Comparison of ENCODE assay signal across 16 cellular contexts in genomic region chr14:91047174-91047753, GRCh38. TPM values are rescaled to one million over a fixed set of nuclear protein-coding genes. Genes with fewer than 3 reads are reported as not detected.
DNase-seq lines count a peak whose midpoint lies in the region; ATAC-seq and TF ChIP-seq lines count a peak whose summit lies in the region.
"Had no signal": no experiment of that assay in that cellular context is flagged by ENCODE, and none has a peak within 500 bp of the region (broad histone marks: within the 10 kb centered on the region; RNA-seq: fewer than 3 reads in every experiment).

No MANE protein-coding gene starts in this region.

- no peak overlapping the region for H3K4me3 ChIP-seq in transverse colon
- H3K4me3 ChIP-seq: A549, MG63, tibial nerve had no signal

- ATAC-seq in activated CD4-positive, alpha-beta T cell treated with anti-CD3 and anti-CD28 coated beads for 36 hours: peak; percentile 80
- peak; percentile 95 for ATAC-seq in stimulated activated effector memory CD8-positive, alpha-beta T cell treated with anti-CD3 and anti-CD28 coated beads, Interleukin-12 subunit alpha, Interleukin-12 subunit beta, amount 100 ng/mL, for 72 hours
- ATAC-seq: A549 had no signal

- POLR2A ChIA-PET in activated CD4-positive, alpha-beta T cell treated with anti-CD3 and anti-CD28 coated beads for 36 hours (lab: Charles Lee): no interaction called here
- POLR2A ChIA-PET in activated CD4-positive, alpha-beta T cell treated with anti-CD3 and anti-CD28 coated beads, Interleukin-2, amount 10 ng/mL, durations not matched to agents 7 days and 5 days (lab: Charles Lee): no interaction called here

- H3K27ac Mint-ChIP-seq in activated CD4-positive, alpha-beta T cell treated with anti-CD3 and anti-CD28 coated beads for 36 hours: peak overlapping the region; percentile 14
- no peak overlapping the region for H3K27ac Mint-ChIP-seq in activated CD4-positive, alpha-beta T cell treated with anti-CD3 and anti-CD28 coated beads, Interleukin-2, amount 10 ng/mL, durations not matched to agents 7 days and 5 days
- no peak overlapping the region for H3K27ac Mint-ChIP-seq in stimulated activated effector memory CD8-positive, alpha-beta T cell treated with anti-CD3 and anti-CD28 coated beads, Interleukin-12 subunit alpha, Interleukin-12 subunit beta, amount 100 ng/mL, for 72 hours

- WGBS in transverse colon (ENCODE audit: low coverage in 1 of 2), 2 donors: 94% methylated on average over 4 of the region's 4 CpGs

- no peak for TF ChIP-seq CTCF in transverse colon (IDR thresholded peaks at IDR 0.05)

- H3K9me3 Mint-ChIP-seq in activated CD4-positive, alpha-beta T cell treated with anti-CD3 and anti-CD28 coated beads for 36 hours (ENCODE audit: low read depth): no peaks in the 10 kb centered on the region
- H3K9me3 Mint-ChIP-seq in activated CD4-positive, alpha-beta T cell treated with anti-CD3 and anti-CD28 coated beads, Interleukin-2, amount 10 ng/mL, durations not matched to agents 7 days and 5 days: no peaks in the 10 kb centered on the region
- H3K9me3 Mint-ChIP-seq in stimulated activated effector memory CD8-positive, alpha-beta T cell treated with anti-CD3 and anti-CD28 coated beads, Interleukin-12 subunit alpha, Interleukin-12 subunit beta, amount 100 ng/mL, for 72 hours: no peaks in the 10 kb centered on the region

- H3K4me1 ChIP-seq in transverse colon: peaks cover 3 to 24% (median 4%) of the 10 kb centered on the region in 4 donors
- H3K4me1 ChIP-seq: A549 had no signal

- H3K9me3 ChIP-seq in transverse colon: no peaks in the 10 kb centered on the region
- H3K9me3 ChIP-seq: A549, MG63, tibial nerve had no signal

- H3K27ac ChIP-seq in transverse colon: no peak overlapping the region
- H3K27ac ChIP-seq: A549, tibial nerve had no signal

- H3K4me3 Mint-ChIP-seq in activated CD4-positive, alpha-beta T cell treated with anti-CD3 and anti-CD28 coated beads for 36 hours: no peak overlapping the region
- no peak overlapping the region for H3K4me3 Mint-ChIP-seq in activated CD4-positive, alpha-beta T cell treated with anti-CD3 and anti-CD28 coated beads, Interleukin-2, amount 10 ng/mL, durations not matched to agents 7 days and 5 days
- H3K4me3 Mint-ChIP-seq in stimulated activated effector memory CD8-positive, alpha-beta T cell treated with anti-CD3 and anti-CD28 coated beads, Interleukin-12 subunit alpha, Interleukin-12 subunit beta, amount 100 ng/mL, for 72 hours: peak overlapping the region; percentile 8

- no peaks in the 10 kb centered on the region for H3K36me3 ChIP-seq in transverse colon
- H3K36me3 ChIP-seq: MG63, tibial nerve had no signal

- peaks cover 35% of the 10 kb centered on the region for H3K4me1 Mint-ChIP-seq in activated CD4-positive, alpha-beta T cell treated with anti-CD3 and anti-CD28 coated beads for 36 hours
- H3K4me1 Mint-ChIP-seq in activated CD4-positive, alpha-beta T cell treated with anti-CD3 and anti-CD28 coated beads, Interleukin-2, amount 10 ng/mL, durations not matched to agents 7 days and 5 days: peaks cover 44% of the 10 kb centered on the region
- peaks cover 57% of the 10 kb centered on the region for H3K4me1 Mint-ChIP-seq in stimulated activated effector memory CD8-positive, alpha-beta T cell treated with anti-CD3 and anti-CD28 coated beads, Interleukin-12 subunit alpha, Interleukin-12 subunit beta, amount 100 ng/mL, for 72 hours

- no peaks in the 10 kb centered on the region for H3K27me3 ChIP-seq in transverse colon
- H3K27me3 ChIP-seq: MG63, tibial nerve had no signal

- in situ Hi-C loops in transverse colon (cut with MboI; ENCODE audit: low pct_ligation_motif_present in 1 of 4, low pct_unique_long_range_greater_than_20kb in 1 of 4, low sequenced_read_pairs in 3 of 4): no loop called here

- peaks cover 2% of the 10 kb centered on the region for H3K36me3 Mint-ChIP-seq in activated CD4-positive, alpha-beta T cell treated with anti-CD3 and anti-CD28 coated beads for 36 hours (ENCODE audit: low read depth)
- H3K36me3 Mint-ChIP-seq in activated CD4-positive, alpha-beta T cell treated with anti-CD3 and anti-CD28 coated beads, Interleukin-2, amount 10 ng/mL, durations not matched to agents 7 days and 5 days (ENCODE audit: low read depth): peaks cover 35% of the 10 kb centered on the region
- peaks cover 22% of the 10 kb centered on the region for H3K36me3 Mint-ChIP-seq in stimulated activated effector memory CD8-positive, alpha-beta T cell treated with anti-CD3 and anti-CD28 coated beads, Interleukin-12 subunit alpha, Interleukin-12 subunit beta, amount 100 ng/mL, for 72 hours

- TF ChIP-seq POLR2A in transverse colon (IDR thresholded peaks at IDR 0.05): no peak

- CTCF ChIA-PET in activated CD4-positive, alpha-beta T cell treated with anti-CD3 and anti-CD28 coated beads for 36 hours (lab: Charles Lee): interaction anchor here (1.0 kb wide), 2 partner anchors 22 to 142 kb away, joined by 3 to 4 read pairs; no protein-coding TSS in a partner anchor
- CTCF ChIA-PET in activated CD4-positive, alpha-beta T cell treated with anti-CD3 and anti-CD28 coated beads, Interleukin-2, amount 10 ng/mL, durations not matched to agents 7 days and 5 days (lab: Charles Lee): interaction anchor here (0.7 to 2.4 kb wide), 4 partner anchors 9 to 16 kb away, joined by 3 to 6 read pairs (median 4); partner anchors contain the start of gene RPS6KA5

- H3K27me3 Mint-ChIP-seq in activated CD4-positive, alpha-beta T cell treated with anti-CD3 and anti-CD28 coated beads for 36 hours: no peaks in the 10 kb centered on the region
- no peaks in the 10 kb centered on the region for H3K27me3 Mint-ChIP-seq in activated CD4-positive, alpha-beta T cell treated with anti-CD3 and anti-CD28 coated beads, Interleukin-2, amount 10 ng/mL, durations not matched to agents 7 days and 5 days

- DNase-seq in activated CD4-positive, alpha-beta T cell treated with anti-CD3 and anti-CD28 coated beads for 36 hours: no peak
- no peak for DNase-seq in activated CD4-positive, alpha-beta T cell treated with anti-CD3 and anti-CD28 coated beads, Interleukin-2, amount 10 ng/mL, durations not matched to agents 7 days and 5 days
- peak; percentile 56 for DNase-seq in LHCN-M2 (ENCODE audit: low read depth)
- DNase-seq in astrocyte of the hippocampus (ENCODE audit: low read depth, low spot score): peak; percentile 47
- no peak for DNase-seq in stimulated activated effector memory CD8-positive, alpha-beta T cell treated with anti-CD3 and anti-CD28 coated beads, Interleukin-12 subunit alpha, Interleukin-12 subunit beta, amount 100 ng/mL, for 72 hours (ENCODE audit: low spot score in 2 of 2)
- no peak for DNase-seq in dermis blood vessel endothelial cell
- no peak for DNase-seq in stimulated activated CD4-positive, alpha-beta T cell treated with anti-CD3 and anti-CD28 coated beads, Interleukin-12 subunit alpha, Interleukin-12 subunit beta, amount 100 ng/mL, for 4 hours
- no peak for DNase-seq in transverse colon
- DNase-seq: aorta; DMS153; MG63; NCI-H2081 treated with DMSO at 0.1 percent for 48 hours; NK-92 treated with Interleukin-12 subunit alpha and Interleukin-12 subunit beta, amount 100 ng/mL, for 24 hours; SHP77 treated with DMSO at 0.1 percent for 48 hours had no signal

- no peak for TF ChIP-seq EP300 in transverse colon (IDR thresholded peaks at IDR 0.05; ENCODE audit: low read depth)

- intact Hi-C loops in activated CD4-positive, alpha-beta T cell treated with anti-CD3 and anti-CD28 coated beads for 36 hours (cut with DNase I, micrococcal nuclease): no loop called here
- intact Hi-C loops in transverse colon (cut with DNase I; ENCODE audit: low total_unique reads): no loop called here

RNA-seq across cellular contexts. Expression of gene RPS6KA5, which starts 13.2 kb away (rescaled TPM):
- 10 to 100 TPM; 11.9 to 13.8 TPM for total RNA-seq in activated CD4-positive, alpha-beta T cell treated with anti-CD3 and anti-CD28 coated beads for 36 hours
- 10 to 100 TPM; 42.1 to 44.8 TPM for total RNA-seq in activated CD4-positive, alpha-beta T cell treated with anti-CD3 and anti-CD28 coated beads, Interleukin-2, amount 10 ng/mL, durations not matched to agents 7 days and 5 days
- 3.5 and 6.1 TPM in 2 replicates for total RNA-seq in LHCN-M2 (2014; rRNA removed)
- 0.81 TPM for polyA plus RNA-seq in LHCN-M2 (2012)
- 3.1 and 6.1 TPM in 2 replicates for total RNA-seq in dermis blood vessel endothelial cell
- 10 to 100 TPM in 3 of 4 donors, 1 to 10 TPM in 1; 7.5 to 32.8 (median 28.0) TPM for total RNA-seq in transverse colon

Comparison
In these comparisons a context has a peak if more than half of its experiments do, and no peak if none do; other contexts are left out.
1. DNase-seq: peak in LHCN-M2 (single experiment) and astrocyte of the hippocampus (single experiment); none in activated CD4-positive, alpha-beta T cell treated with anti-CD3 and anti-CD28 coated beads for 36 hours (single experiment), activated CD4-positive, alpha-beta T cell treated with anti-CD3 and anti-CD28 coated beads, Interleukin-2, amount 10 ng/mL, durations not matched to agents 7 days and 5 days (single experiment), stimulated activated effector memory CD8-positive, alpha-beta T cell treated with anti-CD3 and anti-CD28 coated beads, Interleukin-12 subunit alpha, Interleukin-12 subunit beta, amount 100 ng/mL, for 72 hours (0 of 2), dermis blood vessel endothelial cell (single experiment), stimulated activated CD4-positive, alpha-beta T cell treated with anti-CD3 and anti-CD28 coated beads, Interleukin-12 subunit alpha, Interleukin-12 subunit beta, amount 100 ng/mL, for 4 hours (single experiment) and transverse colon (single experiment).